ENCODE assay signal across 15 cellular contexts in the genomic region with DNA sequence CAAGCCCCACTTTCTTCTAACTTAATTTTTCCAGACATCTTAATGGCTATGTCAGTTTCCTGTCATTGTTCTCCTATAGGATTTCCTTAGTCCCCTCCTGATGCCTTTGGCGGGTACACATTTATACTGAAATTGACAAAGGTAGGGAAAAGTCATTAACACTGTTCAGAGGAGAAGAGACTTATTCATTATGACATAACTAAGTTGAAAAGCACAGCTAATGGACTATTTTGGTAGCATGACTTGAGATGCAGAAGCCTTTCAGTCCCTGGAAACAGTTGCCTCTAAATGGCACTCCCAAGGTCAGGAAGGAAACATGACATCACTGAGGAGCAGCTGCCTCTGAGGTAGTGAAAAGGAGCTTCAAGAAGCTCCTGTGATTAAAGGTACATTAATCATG.
DNase-seq lines count a peak whose midpoint lies in the region; ATAC-seq and TF ChIP-seq lines count a peak whose summit lies in the region.
"Had no signal": no experiment of that assay in that cellular context is flagged by ENCODE, and none has a peak within 500 bp of the region (broad histone marks: within the 10 kb centered on the region; RNA-seq: fewer than 3 reads in every experiment).

No MANE protein-coding gene starts in this region.

- DNase-seq in amniotic epithelial cell (ENCODE audit: low read depth): peak; percentile 14
- no peak for DNase-seq in left ventricle myocardium inferior
- peak; percentile 5 for DNase-seq in renal cortical epithelial cell (ENCODE audit: low read depth)
- DNase-seq in DMS79 treated with DMSO at 0.1 percent for 48 hours (lab: John Stamatoyannopoulos, UW): no peak
- no peak for DNase-seq in NCI-H2029 treated with DMSO at 0.1 percent for 48 hours (lab: John Stamatoyannopoulos, UW)
- DNase-seq: aorta, foreskin keratinocyte, immature natural killer cell, KG1, NCI-H1436 treated with DMSO at 0.1 percent for 48 hours, NCI-H510A treated with DMSO at 0.1 percent for 48 hours, OCI-M1, stomach had no signal

- no peaks in the 10 kb centered on the region for H3K27me3 ChIP-seq in left ventricle myocardium inferior (ENCODE audit: low read depth)
- H3K27me3 ChIP-seq: foreskin keratinocyte, stomach had no signal

- H3K9me3 ChIP-seq in HEK293 (ENCODE audit: control insufficient read depth, insufficient read depth, low read depth, low read length) (no peaks in the 10 kb centered on the region), left ventricle myocardium inferior (replicated peaks) (no peaks in the 10 kb centered on the region)
- H3K9me3 ChIP-seq: stomach had no signal

- H3K27ac ChIP-seq in HEK293 (ENCODE audit: extremely low read depth, low read depth, low read length) (no peak overlapping the region), left ventricle myocardium inferior (replicated peaks) (peak overlapping the region; percentile 77)
- H3K27ac ChIP-seq: foreskin keratinocyte, stomach had no signal

- H3K4me1 ChIP-seq in HEK293 (ENCODE audit: control insufficient read depth, insufficient read depth, low read length) (no peaks in the 10 kb centered on the region), left ventricle myocardium inferior (peaks cover 18% of the 10 kb centered on the region)
- H3K4me1 ChIP-seq: foreskin keratinocyte, stomach had no signal

- TF ChIP-seq CTCF in HEK293 (tag by site-specific recombination; IDR thresholded peaks at IDR 0.05) (no peak), left ventricle myocardium inferior (IDR thresholded peaks at IDR 0.05; ENCODE audit: borderline replicate concordance) (no peak)

- POLR2A ChIA-PET in HEK293 (lab: Yijun Ruan, JAX): interaction anchor here (0.5 kb wide), 1 partner anchor 28 kb away, joined by 4 read pairs; no protein-coding TSS in a partner anchor

- intact Hi-C loops in left ventricle myocardium inferior (cut with micrococcal nuclease): no loop called here

- no peaks in the 10 kb centered on the region for H3K36me3 ChIP-seq in HEK293 (ENCODE audit: control insufficient read depth in 2 of 2, insufficient read depth in 1 of 2, low read length in 2 of 2)
- no peaks in the 10 kb centered on the region for H3K36me3 ChIP-seq in left ventricle myocardium inferior
- H3K36me3 ChIP-seq: stomach had no signal

- ATAC-seq in HG02678 (IDR thresholded peaks at IDR 0.05; ENCODE audit: unreplicated experiment): no peak
- ATAC-seq: foreskin keratinocyte had no signal

- CTCF ChIA-PET in HEK293 (lab: Yijun Ruan, JAX): interaction anchor here (0.7 to 1.1 kb wide), 2 partner anchors 20 to 707 kb away, joined by 3 to 4 read pairs; no protein-coding TSS in a partner anchor

- no peak overlapping the region for H3K4me3 ChIP-seq in HEK293 (ENCODE audit: low read depth, low read length)
- H3K4me3 ChIP-seq in left ventricle myocardium inferior: no peak overlapping the region
- H3K4me3 ChIP-seq: stomach had no signal

TF ChIP-seq in HEK293, 187 proteins besides CTCF, POLR2A, EP300 and RAD21:
- TF ChIP-seq ZNF394 (tag by site-specific recombination; IDR thresholded peaks at IDR 0.05; ENCODE audit: borderline replicate concordance) (peak; percentile 59; the same call in 1 of the 2 replicates), ZNF747 (tag by site-specific recombination; IDR thresholded peaks at IDR 0.05) (no peak), ZNF629 (tag by site-specific recombination; IDR thresholded peaks at IDR 0.05) (0 out of 2 replicates have a peak, but pooled peaks have one; percentile 17), ZBTB21 (tag by site-specific recombination; IDR thresholded peaks at IDR 0.05) (peak; percentile 62), OSR2 (tag by site-specific recombination; IDR thresholded peaks at IDR 0.05) (peak; percentile 64), ATF2 (tag by site-specific recombination; IDR thresholded peaks at IDR 0.05; ENCODE audit: low read depth) (peak; percentile 55), ZNF366 (tag by site-specific recombination; conservative IDR thresholded peaks at IDR 0.05) (peak; percentile 71), ZFP37 (tag by site-specific recombination; IDR thresholded peaks at IDR 0.05) (0 out of 2 replicates have a peak, but pooled peaks have one; percentile 44), ZNF274 (IDR thresholded peaks at IDR 0.05; ENCODE audit: low read length) (no peak), ZNF274 (tag by site-specific recombination; IDR thresholded peaks at IDR 0.05; ENCODE audit: borderline replicate concordance) (no peak)
- TF ChIP-seq, protein P1, sequence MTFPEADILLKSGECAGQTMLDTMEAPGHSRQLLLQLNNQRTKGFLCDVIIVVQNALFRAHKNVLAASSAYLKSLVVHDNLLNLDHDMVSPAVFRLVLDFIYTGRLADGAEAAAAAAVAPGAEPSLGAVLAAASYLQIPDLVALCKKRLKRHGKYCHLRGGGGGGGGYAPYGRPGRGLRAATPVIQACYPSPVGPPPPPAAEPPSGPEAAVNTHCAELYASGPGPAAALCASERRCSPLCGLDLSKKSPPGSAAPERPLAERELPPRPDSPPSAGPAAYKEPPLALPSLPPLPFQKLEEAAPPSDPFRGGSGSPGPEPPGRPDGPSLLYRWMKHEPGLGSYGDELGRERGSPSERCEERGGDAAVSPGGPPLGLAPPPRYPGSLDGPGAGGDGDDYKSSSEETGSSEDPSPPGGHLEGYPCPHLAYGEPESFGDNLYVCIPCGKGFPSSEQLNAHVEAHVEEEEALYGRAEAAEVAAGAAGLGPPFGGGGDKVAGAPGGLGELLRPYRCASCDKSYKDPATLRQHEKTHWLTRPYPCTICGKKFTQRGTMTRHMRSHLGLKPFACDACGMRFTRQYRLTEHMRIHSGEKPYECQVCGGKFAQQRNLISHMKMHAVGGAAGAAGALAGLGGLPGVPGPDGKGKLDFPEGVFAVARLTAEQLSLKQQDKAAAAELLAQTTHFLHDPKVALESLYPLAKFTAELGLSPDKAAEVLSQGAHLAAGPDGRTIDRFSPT (tag by site-specific recombination; IDR thresholded peaks at IDR 0.05): 0 out of 2 replicates have a peak, but pooled peaks have one; percentile 27
- TF ChIP-seq, protein P2, sequence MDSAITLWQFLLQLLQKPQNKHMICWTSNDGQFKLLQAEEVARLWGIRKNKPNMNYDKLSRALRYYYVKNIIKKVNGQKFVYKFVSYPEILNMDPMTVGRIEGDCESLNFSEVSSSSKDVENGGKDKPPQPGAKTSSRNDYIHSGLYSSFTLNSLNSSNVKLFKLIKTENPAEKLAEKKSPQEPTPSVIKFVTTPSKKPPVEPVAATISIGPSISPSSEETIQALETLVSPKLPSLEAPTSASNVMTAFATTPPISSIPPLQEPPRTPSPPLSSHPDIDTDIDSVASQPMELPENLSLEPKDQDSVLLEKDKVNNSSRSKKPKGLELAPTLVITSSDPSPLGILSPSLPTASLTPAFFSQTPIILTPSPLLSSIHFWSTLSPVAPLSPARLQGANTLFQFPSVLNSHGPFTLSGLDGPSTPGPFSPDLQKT (IDR thresholded peaks at IDR 0.05; ENCODE audit: borderline replicate concordance, low read depth, low read length): no peak

Comparison
In these comparisons a context has a peak if more than half of its experiments do, and no peak if none do; other contexts are left out.
1. DNase-seq: peak in amniotic epithelial cell (single experiment) and renal cortical epithelial cell (single experiment); none in left ventricle myocardium inferior (single experiment), DMS79 treated with DMSO at 0.1 percent for 48 hours (single experiment) and NCI-H2029 treated with DMSO at 0.1 percent for 48 hours (single experiment).